11 cellular contexts compared by ENCODE assay signal in genomic region chr10:107767185-107767584, GRCh38.
"Had no signal": no experiment of that assay in that cellular context is flagged by ENCODE, and none has a peak within 500 bp of the region (broad histone marks: within the 10 kb centered on the region; RNA-seq: fewer than 3 reads in every experiment).

No MANE protein-coding gene starts in this region.

- ATAC-seq: activated naive CD8-positive, alpha-beta T cell treated with anti-CD3 and anti-CD28 coated beads, Interleukin-2, amount 50 U/mL, for 24 hours; activated T-helper 17 cell treated with anti-CD3 and anti-CD28 coated beads, Interleukin-2, amount 50 U/mL, for 72 hours; mucosa of descending colon; naive thymus-derived CD8-positive, alpha-beta T cell; stimulated activated naive B cell treated with anti-CD40 and anti-IgM and Interleukin-4, amounts not matched to agents 10 μg/mL and 1 μg/mL and 100 μg/mL, for 72 hours had no signal

- DNase-seq: activated CD4-positive, CD25-positive, alpha-beta regulatory T cell treated with anti-CD3 and anti-CD28 coated beads, Interleukin-2, amount 50 U/mL, for 72 hours; activated naive CD4-positive, alpha-beta T cell treated with Interleukin-2 at 50 U/mL for 16 hours; activated naive CD8-positive, alpha-beta T cell treated with anti-CD3 and anti-CD28 coated beads, Interleukin-2, amount 50 U/mL, for 24 hours; aorta; dorsolateral prefrontal cortex; endodermal cell; mucosa of descending colon; naive thymus-derived CD8-positive, alpha-beta T cell; stimulated activated CD4-positive, alpha-beta T cell treated with anti-CD3 and anti-CD28 coated beads, Interleukin-2, amount 100 ng/mL, for 48 hours; stimulated activated naive B cell treated with anti-CD40 and anti-IgM and Interleukin-4, amounts not matched to agents 10 μg/mL and 1 μg/mL and 100 μg/mL, for 72 hours had no signal
